ENCODE assay signal across 25 cellular contexts in genomic region chr1:235287208-235287882, GRCh38. TPM values are rescaled to one million over a fixed set of nuclear protein-coding genes. Genes with fewer than 3 reads are reported as not detected.
DNase-seq lines count a peak whose midpoint lies in the region; ATAC-seq and TF ChIP-seq lines count a peak whose summit lies in the region.
"Had no signal": no experiment of that assay in that cellular context is flagged by ENCODE, and none has a peak within 500 bp of the region (broad histone marks: within the 10 kb centered on the region; RNA-seq: fewer than 3 reads in every experiment).

No MANE protein-coding gene starts in this region.

- no peak for ATAC-seq in activated CD8-positive, alpha-beta T cell treated with anti-CD3 and anti-CD28 coated beads for 36 hours
- ATAC-seq in activated CD8-positive, alpha-beta T cell treated with anti-CD3 and anti-CD28 coated beads, Interleukin-2, amount 10 ng/mL, durations not matched to agents 7 days and 5 days: no peak
- ATAC-seq in central memory CD8-positive, alpha-beta T cell (replicated peaks; ENCODE audit: extremely low read depth, poor library complexity, severe bottlenecking): no peak
- ATAC-seq: SK-N-SH treated with all-trans-retinoic acid at 6 μM for 48 hours had no signal

- no peaks in the 10 kb centered on the region for H3K27me3 ChIP-seq in trophoblast cell (ENCODE audit: insufficient read depth, low read length)
- H3K27me3 ChIP-seq: esophagus squamous epithelium, left lung, sigmoid colon had no signal

- H4K91ac ChIP-seq in trophoblast cell (ENCODE audit: low read depth, low read length): no peak overlapping the region

- TF ChIP-seq CTCF in activated CD8-positive, alpha-beta T cell treated with anti-CD3 and anti-CD28 coated beads for 36 hours (IDR thresholded peaks at IDR 0.05): no peak
- no peak for TF ChIP-seq CTCF in HEK293 (tag by site-specific recombination; IDR thresholded peaks at IDR 0.05)

- no CpG with 5 or more reads among the region's 4 CpGs for WGBS in trophoblast cell (ENCODE audit: extremely low coverage, insufficient coverage, insufficient read length)

- H3K27ac Mint-ChIP-seq in activated CD8-positive, alpha-beta T cell treated with anti-CD3 and anti-CD28 coated beads for 36 hours: peak overlapping the region; percentile 77
- no peak overlapping the region for H3K27ac Mint-ChIP-seq in activated CD8-positive, alpha-beta T cell treated with anti-CD3 and anti-CD28 coated beads, Interleukin-2, amount 10 ng/mL, durations not matched to agents 7 days and 5 days
- H3K27ac Mint-ChIP-seq in central memory CD8-positive, alpha-beta T cell (ENCODE audit: low read depth): peak overlapping the region; percentile 20
- H3K27ac Mint-ChIP-seq: T-helper 2 cell treated with Interferon-gamma antibody and Interleukin-4, amounts not matched to agents 5 μg/mL and 100 μg/mL, for 36 hours had no signal

- no peaks in the 10 kb centered on the region for H3K79me1 ChIP-seq in trophoblast cell (ENCODE audit: low read length)

- H3K27ac ChIP-seq in HEK293 (ENCODE audit: extremely low read depth, low read depth, low read length) (no peak overlapping the region), trophoblast cell (ENCODE audit: low read depth, low read length) (no peak overlapping the region)
- H3K27ac ChIP-seq: coronary artery, GM23248, left lung, prostate gland, RWPE1, sigmoid colon had no signal

- no peaks in the 10 kb centered on the region for H3K27me3 Mint-ChIP-seq in activated CD8-positive, alpha-beta T cell treated with anti-CD3 and anti-CD28 coated beads for 36 hours
- no peaks in the 10 kb centered on the region for H3K27me3 Mint-ChIP-seq in activated CD8-positive, alpha-beta T cell treated with anti-CD3 and anti-CD28 coated beads, Interleukin-2, amount 10 ng/mL, durations not matched to agents 7 days and 5 days (ENCODE audit: low read depth)
- no peaks in the 10 kb centered on the region for H3K27me3 Mint-ChIP-seq in central memory CD8-positive, alpha-beta T cell

- H3K9me3 Mint-ChIP-seq in activated CD8-positive, alpha-beta T cell treated with anti-CD3 and anti-CD28 coated beads for 36 hours: no peaks in the 10 kb centered on the region
- no peaks in the 10 kb centered on the region for H3K9me3 Mint-ChIP-seq in activated CD8-positive, alpha-beta T cell treated with anti-CD3 and anti-CD28 coated beads, Interleukin-2, amount 10 ng/mL, durations not matched to agents 7 days and 5 days (ENCODE audit: insufficient read depth)
- no peaks in the 10 kb centered on the region for H3K9me3 Mint-ChIP-seq in central memory CD8-positive, alpha-beta T cell
- H3K9me3 Mint-ChIP-seq: T-helper 2 cell treated with Interferon-gamma antibody and Interleukin-4, amounts not matched to agents 5 μg/mL and 100 μg/mL, for 36 hours had no signal

- H2BK120ac ChIP-seq in trophoblast cell (ENCODE audit: insufficient read depth, low read length, poor library complexity): no peak overlapping the region

- H3K9ac ChIP-seq in trophoblast cell (ENCODE audit: low read length): no peak overlapping the region
- H3K9ac ChIP-seq: GM23248 had no signal

- H2BK5ac ChIP-seq in trophoblast cell (ENCODE audit: low read depth, low read length, poor library complexity): no peak overlapping the region

- no peak overlapping the region for H4K8ac ChIP-seq in trophoblast cell (ENCODE audit: low read depth, low read length)

- no peak overlapping the region for H3K4me3 Mint-ChIP-seq in activated CD8-positive, alpha-beta T cell treated with anti-CD3 and anti-CD28 coated beads for 36 hours
- no peak overlapping the region for H3K4me3 Mint-ChIP-seq in activated CD8-positive, alpha-beta T cell treated with anti-CD3 and anti-CD28 coated beads, Interleukin-2, amount 10 ng/mL, durations not matched to agents 7 days and 5 days
- H3K4me3 Mint-ChIP-seq in central memory CD8-positive, alpha-beta T cell: no peak overlapping the region
- H3K4me3 Mint-ChIP-seq: T-helper 2 cell treated with Interferon-gamma antibody and Interleukin-4, amounts not matched to agents 5 μg/mL and 100 μg/mL, for 36 hours had no signal

- CTCF ChIA-PET in activated CD8-positive, alpha-beta T cell treated with anti-CD3 and anti-CD28 coated beads for 36 hours (lab: Charles Lee): interaction anchor here (1.4 kb wide), 1 partner anchor 32 kb away, joined by 3 read pairs; no protein-coding TSS in a partner anchor
- CTCF ChIA-PET in activated CD8-positive, alpha-beta T cell treated with anti-CD3 and anti-CD28 coated beads, Interleukin-2, amount 10 ng/mL, durations not matched to agents 7 days and 5 days (lab: Charles Lee): interaction anchor here (0.6 to 1.1 kb wide), 2 partner anchors 98 to 130 kb away, joined by 3 read pairs; no protein-coding TSS in a partner anchor
- CTCF ChIA-PET in HEK293 (lab: Yijun Ruan, JAX): no interaction called here

- no peak overlapping the region for H3K4me2 ChIP-seq in trophoblast cell (ENCODE audit: low read length)

- H3K4me3 ChIP-seq in HEK293 (ENCODE audit: low read depth, low read length) (no peak overlapping the region), trophoblast cell (ENCODE audit: low read depth, low read length) (no peak overlapping the region)
- H3K4me3 ChIP-seq: coronary artery, esophagus squamous epithelium, GM23248, left lung, prostate gland, sigmoid colon had no signal

- no peak overlapping the region for H2BK12ac ChIP-seq in trophoblast cell (ENCODE audit: low read length)

- H3K36me3 Mint-ChIP-seq in activated CD8-positive, alpha-beta T cell treated with anti-CD3 and anti-CD28 coated beads for 36 hours (ENCODE audit: low read depth): peaks cover 9% of the 10 kb centered on the region
- H3K36me3 Mint-ChIP-seq in activated CD8-positive, alpha-beta T cell treated with anti-CD3 and anti-CD28 coated beads, Interleukin-2, amount 10 ng/mL, durations not matched to agents 7 days and 5 days (ENCODE audit: low read depth): peaks cover 14% of the 10 kb centered on the region
- peaks cover 8% of the 10 kb centered on the region for H3K36me3 Mint-ChIP-seq in central memory CD8-positive, alpha-beta T cell (ENCODE audit: insufficient read depth)

- no peak overlapping the region for H3K14ac ChIP-seq in trophoblast cell (ENCODE audit: low read length)

- peaks cover 55% of the 10 kb centered on the region for H3K4me1 Mint-ChIP-seq in activated CD8-positive, alpha-beta T cell treated with anti-CD3 and anti-CD28 coated beads for 36 hours (ENCODE audit: low read depth)
- peaks cover 19% of the 10 kb centered on the region for H3K4me1 Mint-ChIP-seq in activated CD8-positive, alpha-beta T cell treated with anti-CD3 and anti-CD28 coated beads, Interleukin-2, amount 10 ng/mL, durations not matched to agents 7 days and 5 days (ENCODE audit: low read depth)
- H3K4me1 Mint-ChIP-seq in central memory CD8-positive, alpha-beta T cell: peaks cover 52% of the 10 kb centered on the region

- no peak overlapping the region for H3K18ac ChIP-seq in trophoblast cell (ENCODE audit: low read length)

- no peak overlapping the region for H2AFZ ChIP-seq in trophoblast cell (ENCODE audit: insufficient read depth, low read length, poor library complexity)
- H2AFZ ChIP-seq: GM23248 had no signal

- DNase-seq in activated CD8-positive, alpha-beta T cell treated with anti-CD3 and anti-CD28 coated beads for 36 hours: no peak
- DNase-seq in activated CD8-positive, alpha-beta T cell treated with anti-CD3 and anti-CD28 coated beads, Interleukin-2, amount 10 ng/mL, durations not matched to agents 7 days and 5 days: no peak
- DNase-seq in central memory CD8-positive, alpha-beta T cell (ENCODE audit: low spot score in 2 of 2): no peak
- DNase-seq in trophoblast cell (no peak), NK-92 (lab: John Stamatoyannopoulos, UW; ENCODE audit: unreplicated experiment) (no peak), Ammon's horn (ENCODE audit: low spot score) (no peak)
- DNase-seq in activated effector memory CD4-positive, alpha-beta T cell treated with anti-CD3 and anti-CD28 coated beads, Interleukin-2, amount 50 U/mL, for 16 hours: no peak
- DNase-seq: activated naive CD4-positive, alpha-beta T cell treated with Interleukin-2 at 50 U/mL for 16 hours; COR-L47; DMS79; esophagus squamous epithelium; hippocampal formation; MV-4-11; NCI-H187; NCI-H2227 treated with DMSO at 0.1 percent for 48 hours; NCI-H69; sigmoid colon had no signal

- POLR2A ChIA-PET in activated CD8-positive, alpha-beta T cell treated with anti-CD3 and anti-CD28 coated beads for 36 hours (lab: Charles Lee): no interaction called here
- POLR2A ChIA-PET in activated CD8-positive, alpha-beta T cell treated with anti-CD3 and anti-CD28 coated beads, Interleukin-2, amount 10 ng/mL, durations not matched to agents 7 days and 5 days (lab: Charles Lee): no interaction called here
- POLR2A ChIA-PET in HEK293 (lab: Yijun Ruan, JAX): no interaction called here

- H2AK5ac ChIP-seq in trophoblast cell (ENCODE audit: low read length): no peak overlapping the region

- H3K36me3 ChIP-seq in HEK293 (ENCODE audit: control insufficient read depth in 2 of 2, insufficient read depth in 1 of 2, low read length in 2 of 2) (no peaks in the 10 kb centered on the region; a peak in 1 of 3 replicates), trophoblast cell (ENCODE audit: control insufficient read depth in 1 of 2, insufficient read depth in 2 of 2, low read length in 2 of 2) (no peaks in the 10 kb centered on the region)
- H3K36me3 ChIP-seq: esophagus squamous epithelium, left lung, prostate gland, sigmoid colon had no signal

- intact Hi-C loops in activated CD8-positive, alpha-beta T cell treated with anti-CD3 and anti-CD28 coated beads for 36 hours (cut with micrococcal nuclease): no loop called here

- peaks cover 18% of the 10 kb centered on the region; the same call in 1 of the 2 replicates for H3K4me1 ChIP-seq in HEK293 (ENCODE audit: control insufficient read depth, insufficient read depth, low read length)
- peaks cover 3 to 5% of the 10 kb centered on the region in 2 experiments for H3K4me1 ChIP-seq in trophoblast cell (ENCODE audit: control insufficient read depth in 1 of 2, insufficient read depth in 2 of 2, low read length in 2 of 2)
- H3K4me1 ChIP-seq: prostate gland had no signal

- H4K12ac ChIP-seq in trophoblast cell (ENCODE audit: low read depth, low read length): no peak overlapping the region

- no peak overlapping the region for H3K23ac ChIP-seq in trophoblast cell (ENCODE audit: low read length)

- peak overlapping the region; percentile 36 for H3K4ac ChIP-seq in trophoblast cell (ENCODE audit: low read depth, low read length)

- H3K79me2 ChIP-seq in trophoblast cell (ENCODE audit: control insufficient read depth, insufficient read depth, low read length, poor library complexity): peaks cover 15% of the 10 kb centered on the region

- no peaks in the 10 kb centered on the region for H3K9me3 ChIP-seq in HEK293 (ENCODE audit: control insufficient read depth, insufficient read depth, low read depth, low read length)
- no peaks in the 10 kb centered on the region for H3K9me3 ChIP-seq in trophoblast cell (ENCODE audit: insufficient read depth, low read depth, low read length)
- H3K9me3 ChIP-seq: esophagus squamous epithelium, left lung, prostate gland, sigmoid colon had no signal

RNA-seq across cellular contexts. Expression of gene ARID4B, which starts 40.6 kb away (rescaled TPM):
- 10 to 100 TPM; 38.8 to 41.9 TPM for total RNA-seq in activated CD8-positive, alpha-beta T cell treated with anti-CD3 and anti-CD28 coated beads for 36 hours
- total RNA-seq in activated CD8-positive, alpha-beta T cell treated with anti-CD3 and anti-CD28 coated beads, Interleukin-2, amount 10 ng/mL, durations not matched to agents 7 days and 5 days: 10 to 100 TPM; 43.3 to 45.7 TPM
- polyA plus RNA-seq in trophoblast cell (2013): 24.9 and 25.2 TPM in 2 replicates

RNA-seq across cellular contexts. Expression of gene GGPS1, which starts 41.0 kb away (rescaled TPM):
- 10 to 100 TPM; 35.4 to 37.8 TPM for total RNA-seq in activated CD8-positive, alpha-beta T cell treated with anti-CD3 and anti-CD28 coated beads for 36 hours
- 10 to 100 TPM; 24.5 to 25.9 TPM for total RNA-seq in activated CD8-positive, alpha-beta T cell treated with anti-CD3 and anti-CD28 coated beads, Interleukin-2, amount 10 ng/mL, durations not matched to agents 7 days and 5 days
- polyA plus RNA-seq in trophoblast cell (2013): 52.1 and 52.6 TPM in 2 replicates
